28 cellular contexts compared by ENCODE assay signal in genomic region chr5:14292766-14293165, GRCh38.
DNase-seq lines count a peak whose midpoint lies in the region; ATAC-seq and TF ChIP-seq lines count a peak whose summit lies in the region.
"Had no signal": no experiment of that assay in that cellular context is flagged by ENCODE, and none has a peak within 500 bp of the region (broad histone marks: within the 10 kb centered on the region; RNA-seq: fewer than 3 reads in every experiment).

No MANE protein-coding gene starts in this region.

- no peak overlapping the region for H3K4me3 Mint-ChIP-seq in WTC11
- H3K4me3 Mint-ChIP-seq in stimulated activated memory B cell treated with anti-CD40 and anti-IgM and Interleukin-4, amounts not matched to agents 10 μg/mL and 1 μg/mL and 100 μg/mL, for 72 hours, result no peak overlapping the region
- H3K4me3 Mint-ChIP-seq: activated CD4-positive, alpha-beta memory T cell treated with anti-CD3 and anti-CD28 coated beads, Interleukin-2, amount 10 ng/mL, durations not matched to agents 7 days and 5 days; activated T-helper 1 cell treated with anti-CD3 and anti-CD28 coated beads, Interleukin-12 subunit alpha, Interleukin-12 subunit beta, Interleukin-2, Interleukin-4 antibody, amounts not matched to agents 30 ng/mL and 10 ng/mL and 1 ng/mL, durations not matched to agents 14 hours and 24 hours and 36 hours; CD4-positive, CD25-positive, alpha-beta regulatory T cell; nephron had no signal

- ATAC-seq in WTC11 (no peak), HG03457 (IDR thresholded peaks at IDR 0.05; ENCODE audit: unreplicated experiment) (no peak)
- ATAC-seq in stimulated activated memory B cell treated with anti-CD40 and anti-IgM and Interleukin-4, amounts not matched to agents 10 μg/mL and 1 μg/mL and 100 μg/mL, for 72 hours, result no peak
- ATAC-seq: body of pancreas, pancreas, right lobe of liver had no signal

- H4K8ac ChIP-seq in mesenchymal stem cell (ENCODE audit: low read length), result no peak overlapping the region

- H3K9me3 Mint-ChIP-seq in WTC11, result no peaks in the 10 kb centered on the region
- H3K9me3 Mint-ChIP-seq in stimulated activated memory B cell treated with anti-CD40 and anti-IgM and Interleukin-4, amounts not matched to agents 10 μg/mL and 1 μg/mL and 100 μg/mL, for 72 hours, result no peaks in the 10 kb centered on the region
- H3K9me3 Mint-ChIP-seq: activated CD4-positive, alpha-beta memory T cell treated with anti-CD3 and anti-CD28 coated beads, Interleukin-2, amount 10 ng/mL, durations not matched to agents 7 days and 5 days; activated T-helper 1 cell treated with anti-CD3 and anti-CD28 coated beads, Interleukin-12 subunit alpha, Interleukin-12 subunit beta, Interleukin-2, Interleukin-4 antibody, amounts not matched to agents 30 ng/mL and 10 ng/mL and 1 ng/mL, durations not matched to agents 14 hours and 24 hours and 36 hours; nephron had no signal

- H3K23ac ChIP-seq in mesenchymal stem cell (ENCODE audit: low read length in 2 of 2), result no peak overlapping the region

- no peak overlapping the region for H3K14ac ChIP-seq in mesenchymal stem cell (ENCODE audit: low read length in 2 of 2)

- H3K27ac Mint-ChIP-seq in WTC11, result peak overlapping the region; percentile 37; the same call in 1 of the 2 replicates
- H3K27ac Mint-ChIP-seq in stimulated activated memory B cell treated with anti-CD40 and anti-IgM and Interleukin-4, amounts not matched to agents 10 μg/mL and 1 μg/mL and 100 μg/mL, for 72 hours, result peak overlapping the region; percentile 30
- H3K27ac Mint-ChIP-seq: activated CD4-positive, alpha-beta memory T cell treated with anti-CD3 and anti-CD28 coated beads, Interleukin-2, amount 10 ng/mL, durations not matched to agents 7 days and 5 days; activated T-helper 1 cell treated with anti-CD3 and anti-CD28 coated beads, Interleukin-12 subunit alpha, Interleukin-12 subunit beta, Interleukin-2, Interleukin-4 antibody, amounts not matched to agents 30 ng/mL and 10 ng/mL and 1 ng/mL, durations not matched to agents 14 hours and 24 hours and 36 hours; CD4-positive, CD25-positive, alpha-beta regulatory T cell; nephron had no signal

- no peak overlapping the region for H3K27ac ChIP-seq in mesenchymal stem cell (ENCODE audit: low read length, poor library complexity, severe bottlenecking)
- H3K27ac ChIP-seq: body of pancreas, esophagus squamous epithelium, hepatocyte, pancreas, right lobe of liver, tibial nerve had no signal

- no peak for TF ChIP-seq CTCF in WTC11 (IDR thresholded peaks at IDR 0.05)

- H2AK5ac ChIP-seq in mesenchymal stem cell (ENCODE audit: low read length, severe bottlenecking), result no peak overlapping the region

- peaks cover 9% of the 10 kb centered on the region for H3K4me1 Mint-ChIP-seq in WTC11
- H3K4me1 Mint-ChIP-seq in stimulated activated memory B cell treated with anti-CD40 and anti-IgM and Interleukin-4, amounts not matched to agents 10 μg/mL and 1 μg/mL and 100 μg/mL, for 72 hours, result no peaks in the 10 kb centered on the region
- H3K4me1 Mint-ChIP-seq: activated CD4-positive, alpha-beta memory T cell treated with anti-CD3 and anti-CD28 coated beads, Interleukin-2, amount 10 ng/mL, durations not matched to agents 7 days and 5 days had no signal

- POLR2A ChIA-PET in WTC11 (lab: Charles Lee), result no interaction called here

- no peak overlapping the region for H2AFZ ChIP-seq in mesenchymal stem cell (ENCODE audit: low read depth, low read length)
- H2AFZ ChIP-seq: GM23248, hepatocyte had no signal

- H2BK12ac ChIP-seq in mesenchymal stem cell (ENCODE audit: low read length in 2 of 2), result no peak overlapping the region

- no peaks in the 10 kb centered on the region for H3K27me3 ChIP-seq in mesenchymal stem cell (ENCODE audit: control insufficient read depth in 1 of 2, insufficient read depth in 1 of 2, low read length in 2 of 2)
- H3K27me3 ChIP-seq: body of pancreas, esophagus squamous epithelium, hepatocyte, pancreas, right lobe of liver, tibial nerve had no signal

- CTCF ChIA-PET in WTC11 (lab: Charles Lee), result interaction anchor here (1.2 kb wide), 1 partner anchor 22 kb away, joined by 3 read pairs; no protein-coding TSS in a partner anchor

- no peak overlapping the region for H3K18ac ChIP-seq in mesenchymal stem cell (ENCODE audit: low read depth in 1 of 2, low read length in 2 of 2)

- no peak overlapping the region for H3K4ac ChIP-seq in mesenchymal stem cell (ENCODE audit: low read depth in 1 of 2, low read length in 2 of 2)

- H2BK120ac ChIP-seq in mesenchymal stem cell (ENCODE audit: low read depth, low read length), result no peak overlapping the region

- H3K9me3 ChIP-seq in mesenchymal stem cell (ENCODE audit: control insufficient read depth, low read length), result no peaks in the 10 kb centered on the region
- H3K9me3 ChIP-seq: body of pancreas, esophagus squamous epithelium, pancreas, right lobe of liver, tibial nerve had no signal

- H3K79me1 ChIP-seq in mesenchymal stem cell (replicated peaks; ENCODE audit: low read length, poor library complexity, severe bottlenecking), result peaks cover 15% of the 10 kb centered on the region

- DNase-seq in NCI-H82 (lab: John Stamatoyannopoulos, UW), result peak; percentile 74
- no peak for DNase-seq in NCI-H82 treated with DMSO at 0.1 percent for 48 hours (lab: John Stamatoyannopoulos, UW; ENCODE audit: unreplicated experiment)
- DNase-seq in WTC11 (ENCODE audit: low spot score), result no peak
- no peak for DNase-seq in mesenchymal stem cell
- DNase-seq in NCI-H226, result no peak
- no peak for DNase-seq in A172 (ENCODE audit: low spot score)
- DNase-seq: 8988T; activated CD4-positive, alpha-beta memory T cell treated with anti-CD3 and anti-CD28 coated beads, Interleukin-2, amount 10 ng/mL, durations not matched to agents 7 days and 5 days; activated CD8-positive, alpha-beta memory T cell treated with anti-CD3 and anti-CD28 coated beads, Interleukin-2, amount 50 U/mL, for 4 hours; activated naive CD4-positive, alpha-beta T cell treated with Interleukin-2 at 50 U/mL for 16 hours; body of pancreas; DND-41; esophagus squamous epithelium; GM23248; NCI-H1105; NCI-H187 treated with DMSO at 0.1 percent for 48 hours; pancreas; right lobe of liver; Right ventricle myocardium superior; stimulated activated CD4-positive, alpha-beta T cell treated with anti-CD3 and anti-CD28 coated beads, Interleukin-4, amount 100 ng/mL, for 1 hour had no signal

- WGBS in mesenchymal stem cell, result 81% methylated on average over 6 of the region's 6 CpGs

- no peaks in the 10 kb centered on the region for H3K27me3 Mint-ChIP-seq in WTC11 (ENCODE audit: low read depth)
- no peaks in the 10 kb centered on the region for H3K27me3 Mint-ChIP-seq in stimulated activated memory B cell treated with anti-CD40 and anti-IgM and Interleukin-4, amounts not matched to agents 10 μg/mL and 1 μg/mL and 100 μg/mL, for 72 hours

- no peak overlapping the region for H4K91ac ChIP-seq in mesenchymal stem cell (ENCODE audit: low read length)

- peak overlapping the region; percentile 35 for H3K9ac ChIP-seq in mesenchymal stem cell (ENCODE audit: low read length)
- H3K9ac ChIP-seq: GM23248 had no signal

- H3K4me2 ChIP-seq in mesenchymal stem cell (ENCODE audit: low read length, poor library complexity, severe bottlenecking), result no peak overlapping the region
- H3K4me2 ChIP-seq: hepatocyte had no signal

- H3K36me3 Mint-ChIP-seq in WTC11, result peaks cover 23% of the 10 kb centered on the region
- peaks cover 64% of the 10 kb centered on the region for H3K36me3 Mint-ChIP-seq in stimulated activated memory B cell treated with anti-CD40 and anti-IgM and Interleukin-4, amounts not matched to agents 10 μg/mL and 1 μg/mL and 100 μg/mL, for 72 hours
- H3K36me3 Mint-ChIP-seq: CD4-positive, CD25-positive, alpha-beta regulatory T cell had no signal

- H2BK5ac ChIP-seq in mesenchymal stem cell (ENCODE audit: low read depth, low read length, poor library complexity, severe bottlenecking), result no peak overlapping the region

- H3K36me3 ChIP-seq in mesenchymal stem cell (ENCODE audit: control insufficient read depth in 1 of 2, insufficient read depth in 2 of 2, low read depth in 1 of 2, low read length in 2 of 2), result peaks cover 46 to 83% of the 10 kb centered on the region in 2 experiments
- H3K36me3 ChIP-seq: pancreas had no signal

- H3K4me3 ChIP-seq in mesenchymal stem cell (ENCODE audit: insufficient read depth in 1 of 2, low read depth in 1 of 2, low read length in 2 of 2), result no peak overlapping the region
- H3K4me3 ChIP-seq: body of pancreas, esophagus squamous epithelium, GM23248, hepatocyte, lung, pancreas, right lobe of liver, tibial nerve had no signal

- no peak overlapping the region for H2BK15ac ChIP-seq in mesenchymal stem cell (ENCODE audit: low read depth, poor library complexity, severe bottlenecking)

- peaks cover 8% of the 10 kb centered on the region for H3K4me1 ChIP-seq in mesenchymal stem cell (ENCODE audit: control insufficient read depth, insufficient read depth, low read depth, low read length)
- H3K4me1 ChIP-seq: body of pancreas, pancreas, right lobe of liver had no signal

TF ChIP-seq in WTC11, 78 proteins besides CTCF, POLR2A, EP300 and RAD21 (continues in another document):
- no peak for TF ChIP-seq PRDM15 (CRISPR knock-in tag; IDR thresholded peaks at IDR 0.05)
- no peak for TF ChIP-seq ZNF121 (CRISPR knock-in tag; IDR thresholded peaks at IDR 0.05)
- no peak for TF ChIP-seq GRHL2 (CRISPR knock-in tag; IDR thresholded peaks at IDR 0.05; ENCODE audit: insufficient replicate concordance, severe bottlenecking)
